9 cellular contexts compared by ENCODE assay signal in genomic region chr20:38883081-38883980, GRCh38. TPM values are rescaled to one million over a fixed set of nuclear protein-coding genes. Genes with fewer than 3 reads are reported as not detected.
DNase-seq lines count a peak whose midpoint lies in the region; ATAC-seq and TF ChIP-seq lines count a peak whose summit lies in the region.
"Had no signal": no experiment of that assay in that cellular context is flagged by ENCODE, and none has a peak within 500 bp of the region (broad histone marks: within the 10 kb centered on the region; RNA-seq: fewer than 3 reads in every experiment).

No MANE protein-coding gene starts in this region.

- no peak for TF ChIP-seq CTCF in heart left ventricle (IDR thresholded peaks at IDR 0.05)
- TF ChIP-seq CTCF in Panc1 (IDR thresholded peaks at IDR 0.05) = no peak
- TF ChIP-seq CTCF in fibroblast of mammary gland (conservative IDR thresholded peaks at IDR 0.05; ENCODE audit: control insufficient read depth, insufficient read depth, low read depth, low read length) = no peak
- TF ChIP-seq CTCF in upper lobe of right lung (IDR thresholded peaks at IDR 0.05) = no peak

- POLR2A ChIA-PET in Panc1 (lab: Charles Lee) = no interaction called here

- BruUV-seq in Panc1 (replicated peaks; lab: Mats Ljungman, UMichigan) = no TSS peak

- H3K9me3 ChIP-seq in heart left ventricle (no peaks in the 10 kb centered on the region), Panc1 (ENCODE audit: control insufficient read depth, insufficient read depth, low read depth, low read length) (no peaks in the 10 kb centered on the region), upper lobe of right lung (no peaks in the 10 kb centered on the region)

- H3K27me3 ChIP-seq in heart left ventricle (peaks cover 0 to 40% (median 0%) of the 10 kb centered on the region in 9 donors), Panc1 (ENCODE audit: control insufficient read depth, insufficient read depth, low read length) (no peaks in the 10 kb centered on the region), upper lobe of right lung (no peaks in the 10 kb centered on the region)

- H3K4me3 ChIP-seq in heart left ventricle (no peak overlapping the region), Panc1 (ENCODE audit: low read depth in 2 of 2, low read length in 2 of 2) (no peak overlapping the region), fibroblast of mammary gland (ENCODE audit: control insufficient read depth, low read depth, low read length) (no peak overlapping the region), upper lobe of right lung (no peak overlapping the region)

- no peak for TF ChIP-seq POLR2A in heart left ventricle (IDR thresholded peaks at IDR 0.05)

- 34 to 45% (median 42%) methylated on average over 20 of the region's 20 CpGs for WGBS in heart left ventricle, 4 donors

- ATAC-seq in heart left ventricle (peak in 3 of 4 donors; percentile 21 to 52 (median 36)), Panc1 (peak; percentile 49; the same call in 1 of the 2 replicates), upper lobe of right lung (peak; percentile 13), GM19452 (IDR thresholded peaks at IDR 0.05; ENCODE audit: unreplicated experiment) (no peak), HG03097 (IDR thresholded peaks at IDR 0.05; ENCODE audit: low FRiP score, unreplicated experiment) (no peak)

- H3K27ac ChIP-seq in heart left ventricle (no peak overlapping the region), Panc1 (ENCODE audit: low read length) (no peak overlapping the region), upper lobe of right lung (no peak overlapping the region)

- H3K4me1 ChIP-seq in heart left ventricle = peaks cover 0 to 30% (median 9%) of the 10 kb centered on the region in 12 donors
- no peaks in the 10 kb centered on the region for H3K4me1 ChIP-seq in Panc1 (ENCODE audit: control insufficient read depth, insufficient read depth, low read length)
- H3K4me1 ChIP-seq in upper lobe of right lung = peaks cover 13% of the 10 kb centered on the region

- DNase-seq in heart left ventricle (peak in 2 of 5 donors; percentile 31 to 52), cardiac septum (ENCODE audit: low spot score) (no peak), Panc1 (ENCODE audit: low read depth, low spot score) (no peak), fibroblast of mammary gland (ENCODE audit: low read depth) (peak; percentile 42), upper lobe of right lung (peak; percentile 59), LoVo (ENCODE audit: low spot score) (no peak)
- DNase-seq: H7 had no signal

- intact Hi-C loops in heart left ventricle (cut with DNase I) (loop anchor here in 1 of 10 donors (10.0 kb wide), 1 partner anchor 79 kb away; the partner anchor contains the start of gene PPP1R16B), cardiac septum (cut with DNase I) (no loop called here), Panc1 (cut with micrococcal nuclease; ENCODE audit: unreplicated experiment) (no loop called here), upper lobe of right lung (cut with DNase I) (no loop called here)

- CTCF ChIA-PET in Panc1 (lab: Charles Lee) = no interaction called here

- no peaks in the 10 kb centered on the region for H3K36me3 ChIP-seq in heart left ventricle
- H3K36me3 ChIP-seq in Panc1 (ENCODE audit: control insufficient read depth, insufficient read depth, low read length) = no peaks in the 10 kb centered on the region
- no peaks in the 10 kb centered on the region for H3K36me3 ChIP-seq in upper lobe of right lung

- in situ Hi-C loops in Panc1 (cut with HindIII; ENCODE audit: low pct_unique_long_range_greater_than_20kb, low sequenced_read_pairs) = no loop called here

RNA-seq across cellular contexts. Expression of gene FAM83D, which starts 42.9 kb away (rescaled TPM):
- total RNA-seq in heart left ventricle = 1 to 10 TPM in 2 of 9 donors, under 1 TPM in 7; 0.11 to 4.7 (median 0.56) TPM
- 1 to 10 TPM in 1 of 2 donors, not detected in 1; 1.3 TPM for polyA plus RNA-seq in heart left ventricle
- total RNA-seq in cardiac septum = 0.62 TPM
- 30.9 TPM for total RNA-seq in Panc1 (2021; ENCODE audit: unreplicated experiment)
- 14.5 TPM for polyA plus RNA-seq in Panc1 (2012; ENCODE audit: insufficient read length)
- 2.0 TPM for total RNA-seq in upper lobe of right lung

Comparison
In these comparisons a context has a peak if more than half of its experiments do, and no peak if none do; other contexts are left out.
1. ATAC-seq: peak in heart left ventricle (3 of 4), Panc1 (single experiment) and upper lobe of right lung (single experiment); none in GM19452 (single experiment) and HG03097 (single experiment).
2. DNase-seq: peak in fibroblast of mammary gland (single experiment) and upper lobe of right lung (single experiment); none in cardiac septum (single experiment), Panc1 (single experiment) and LoVo (single experiment).